20 cellular contexts compared by ENCODE assay signal in genomic region chr18:47730795-47731194, GRCh38.
A peak's percentile ranks its signal among the peaks of the same experiment; 100 is the strongest.
DNase-seq lines count a peak whose midpoint lies in the region; ATAC-seq and TF ChIP-seq lines count a peak whose summit lies in the region.
"Had no signal": no experiment of that assay in that cellular context is flagged by ENCODE, and none has a peak within 500 bp of the region (broad histone marks: within the 10 kb centered on the region; RNA-seq: fewer than 3 reads in every experiment).

No MANE protein-coding gene starts in this region.

- DNase-seq in GM04503 (ENCODE audit: low read depth): peak; percentile 1
- peak; percentile 75 for DNase-seq in HT1080 (ENCODE audit: low read depth)
- DNase-seq in astrocyte of the spinal cord (ENCODE audit: low read depth, low spot score): peak; percentile 3
- peak; percentile 2 for DNase-seq in non-pigmented ciliary epithelial cell (ENCODE audit: low read depth)
- DNase-seq in dedifferentiated amniotic fluid mesenchymal stem cell (ENCODE audit: extremely low spot score): no peak
- DNase-seq in mesenteric fat pad (ENCODE audit: low spot score): no peak
- no peak for DNase-seq in amygdala (lab: John Stamatoyannopoulos, UW)
- DNase-seq: activated CD8-positive, alpha-beta T cell treated with anti-CD3 and anti-CD28 coated beads for 36 hours; activated naive CD8-positive, alpha-beta T cell treated with anti-CD3 and anti-CD28 coated beads, Interleukin-2, amount 50 U/mL, for 24 hours; DMS 273 treated with DMSO at 0.1 percent for 48 hours; foreskin fibroblast; Kasumi-1; NCI-H1694; NCI-H524 treated with DMSO at 0.1 percent for 48 hours had no signal

- in situ Hi-C loops in astrocyte of the spinal cord (cut with HindIII; ENCODE audit: low sequenced_read_pairs): no loop called here

- no peak for ATAC-seq in HG02884 (IDR thresholded peaks at IDR 0.05; ENCODE audit: unreplicated experiment)
- ATAC-seq: activated CD8-positive, alpha-beta T cell treated with anti-CD3 and anti-CD28 coated beads for 36 hours; activated naive CD8-positive, alpha-beta T cell treated with anti-CD3 and anti-CD28 coated beads, Interleukin-2, amount 50 U/mL, for 24 hours; left lobe of liver; stimulated activated memory B cell treated with anti-CD40 and anti-IgM and Interleukin-4, amounts not matched to agents 10 μg/mL and 1 μg/mL and 100 μg/mL, for 72 hours had no signal

- no peak for TF ChIP-seq CTCF in astrocyte of the spinal cord (IDR thresholded peaks at IDR 0.05; ENCODE audit: low read depth, low read length)

- no peak overlapping the region for H3K4me3 ChIP-seq in astrocyte of the spinal cord (ENCODE audit: low read depth, low read length)
- H3K4me3 ChIP-seq: BLaER1 treated with 17β-estradiol and CSF1 and Interleukin-3, amounts not matched to agents 10 nM and 100 nM; smooth muscle cell; tibial artery had no signal

Comparison
In these comparisons a context has a peak if more than half of its experiments do, and no peak if none do; other contexts are left out.
1. DNase-seq: peak in GM04503 (single experiment), HT1080 (single experiment), astrocyte of the spinal cord (single experiment) and non-pigmented ciliary epithelial cell (single experiment); none in dedifferentiated amniotic fluid mesenchymal stem cell (single experiment), mesenteric fat pad (single experiment) and amygdala (0 of 56).